In genomic region chr12:42482086-42482819, GRCh38 we compare ENCODE assay signal across 8 cellular contexts.
DNase-seq lines count a peak whose midpoint lies in the region; TF ChIP-seq lines count a peak whose summit lies in the region.

No MANE protein-coding gene starts in this region.

- H3K9me3 Mint-ChIP-seq in endothelial cell (ENCODE audit: unreplicated experiment) = no peaks in the 10 kb centered on the region
- H3K9me3 Mint-ChIP-seq in nephron = no peaks in the 10 kb centered on the region

- no peaks in the 10 kb centered on the region for H3F3A ChIP-seq in OCI-LY1 (ENCODE audit: insufficient read depth, low read length)

- no peaks in the 10 kb centered on the region for H3K9me2 ChIP-seq in OCI-LY1 (ENCODE audit: low read depth, low read length)

- H3K36me3 Mint-ChIP-seq in endothelial cell (ENCODE audit: low read depth, unreplicated experiment) (no peaks in the 10 kb centered on the region), nephron (ENCODE audit: low read depth) (peaks cover 5% of the 10 kb centered on the region)

- intact Hi-C loops in head of caudate nucleus (cut with DNase I) = loop anchor here (5.0 kb wide), 1 partner anchor 85 kb away; no protein-coding TSS in a partner anchor

- H3K27ac Mint-ChIP-seq in endothelial cell (ENCODE audit: unreplicated experiment) (peak overlapping the region; percentile 98), nephron (peak overlapping the region; percentile 54 to 96 (median 95))

- no peaks in the 10 kb centered on the region for H4K20me1 ChIP-seq in OCI-LY1 (ENCODE audit: insufficient read depth, low read length)

- peak overlapping the region; percentile 75; the same call in 1 of the 2 replicates for H3K4me3 ChIP-seq in GM08714 (ENCODE audit: low read length)
- peak overlapping the region; percentile 79 for H3K4me3 ChIP-seq in OCI-LY1 (ENCODE audit: low read depth, low read length, poor library complexity, severe bottlenecking)

- H3K4me2 ChIP-seq in OCI-LY1 (ENCODE audit: low read length) = peak overlapping the region; percentile 96

- TF ChIP-seq CTCF in OCI-LY1 (IDR thresholded peaks at IDR 0.05; ENCODE audit: low read length) (no peak), endothelial cell (IDR thresholded peaks at IDR 0.05; ENCODE audit: unreplicated experiment) (no peak), nephron (IDR thresholded peaks at IDR 0.05; ENCODE audit: unreplicated experiment in 3 of 3) (no peak)

- H3K79me2 ChIP-seq in OCI-LY1 (ENCODE audit: insufficient read depth, low read length) = no peaks in the 10 kb centered on the region

- H3K27me3 Mint-ChIP-seq in endothelial cell (ENCODE audit: unreplicated experiment) = peaks cover 13% of the 10 kb centered on the region
- H3K27me3 Mint-ChIP-seq in nephron (ENCODE audit: low read depth) = no peaks in the 10 kb centered on the region

- peaks cover 54% of the 10 kb centered on the region for H3K4me1 Mint-ChIP-seq in endothelial cell (ENCODE audit: unreplicated experiment)
- H3K4me1 Mint-ChIP-seq in nephron = peaks cover 77% of the 10 kb centered on the region

- H3K9ac ChIP-seq in OCI-LY1 (ENCODE audit: low read length) = peak overlapping the region; percentile 32; the same call in 1 of the 2 replicates

- no peaks in the 10 kb centered on the region for H3K9me3 ChIP-seq in OCI-LY1 (ENCODE audit: low read length)

- no peaks in the 10 kb centered on the region for H3K27me3 ChIP-seq in OCI-LY1 (ENCODE audit: insufficient read depth, low read length)

- H3K4me3 Mint-ChIP-seq in endothelial cell (ENCODE audit: unreplicated experiment) (peak overlapping the region; percentile 92), nephron (peak overlapping the region; percentile 90 to 96 (median 90))

- H3K36me3 ChIP-seq in OCI-LY1 (ENCODE audit: insufficient read depth, low read length) = no peaks in the 10 kb centered on the region

- H2AFZ ChIP-seq in OCI-LY1 (ENCODE audit: low read length) = no peak overlapping the region

- peak; percentile 35 for DNase-seq in endothelial cell (ENCODE audit: low spot score)
- DNase-seq in MV-4-11 (lab: John Stamatoyannopoulos, UW) = no peak
- no peak for DNase-seq in NCI-H510A treated with DMSO at 0.1 percent for 48 hours (lab: John Stamatoyannopoulos, UW)
- no peak for DNase-seq in head of caudate nucleus
- DNase-seq in NCI-H510A (lab: John Stamatoyannopoulos, UW) = no peak

- no peak overlapping the region for H3K27ac ChIP-seq in OCI-LY1 (ENCODE audit: low read depth, low read length, poor library complexity, severe bottlenecking)

- peaks cover 28% of the 10 kb centered on the region for H3K4me1 ChIP-seq in OCI-LY1 (ENCODE audit: insufficient read depth, low read length, severe bottlenecking)
